Comparison of ENCODE assay signal across 1 cellular context in the genomic region with DNA sequence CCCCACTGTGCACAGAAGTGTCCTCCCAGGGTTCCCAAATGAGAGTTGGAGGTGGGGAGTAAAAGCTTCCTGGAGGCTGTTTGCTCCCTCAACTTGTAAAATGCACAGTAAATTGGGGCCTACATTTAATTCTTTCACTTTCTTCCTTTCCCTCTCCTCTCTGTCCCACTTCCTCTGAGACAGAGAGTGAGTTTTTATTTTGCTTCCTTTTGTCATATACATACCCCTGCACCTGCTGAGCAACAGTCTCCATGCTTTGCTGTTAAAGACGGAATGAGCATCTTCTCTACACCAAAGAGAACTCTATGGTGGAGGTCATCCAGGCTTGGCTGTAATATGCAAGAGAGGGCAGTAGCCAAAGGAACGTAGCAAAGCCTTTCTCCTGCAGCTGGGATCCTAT.
TF ChIP-seq lines count a peak whose summit lies in the region.

No MANE protein-coding gene starts in this region.

TF ChIP-seq in GM23338, 12 proteins besides CTCF, POLR2A, EP300 and RAD21 (continued from another document):
- TF ChIP-seq, protein P1, sequence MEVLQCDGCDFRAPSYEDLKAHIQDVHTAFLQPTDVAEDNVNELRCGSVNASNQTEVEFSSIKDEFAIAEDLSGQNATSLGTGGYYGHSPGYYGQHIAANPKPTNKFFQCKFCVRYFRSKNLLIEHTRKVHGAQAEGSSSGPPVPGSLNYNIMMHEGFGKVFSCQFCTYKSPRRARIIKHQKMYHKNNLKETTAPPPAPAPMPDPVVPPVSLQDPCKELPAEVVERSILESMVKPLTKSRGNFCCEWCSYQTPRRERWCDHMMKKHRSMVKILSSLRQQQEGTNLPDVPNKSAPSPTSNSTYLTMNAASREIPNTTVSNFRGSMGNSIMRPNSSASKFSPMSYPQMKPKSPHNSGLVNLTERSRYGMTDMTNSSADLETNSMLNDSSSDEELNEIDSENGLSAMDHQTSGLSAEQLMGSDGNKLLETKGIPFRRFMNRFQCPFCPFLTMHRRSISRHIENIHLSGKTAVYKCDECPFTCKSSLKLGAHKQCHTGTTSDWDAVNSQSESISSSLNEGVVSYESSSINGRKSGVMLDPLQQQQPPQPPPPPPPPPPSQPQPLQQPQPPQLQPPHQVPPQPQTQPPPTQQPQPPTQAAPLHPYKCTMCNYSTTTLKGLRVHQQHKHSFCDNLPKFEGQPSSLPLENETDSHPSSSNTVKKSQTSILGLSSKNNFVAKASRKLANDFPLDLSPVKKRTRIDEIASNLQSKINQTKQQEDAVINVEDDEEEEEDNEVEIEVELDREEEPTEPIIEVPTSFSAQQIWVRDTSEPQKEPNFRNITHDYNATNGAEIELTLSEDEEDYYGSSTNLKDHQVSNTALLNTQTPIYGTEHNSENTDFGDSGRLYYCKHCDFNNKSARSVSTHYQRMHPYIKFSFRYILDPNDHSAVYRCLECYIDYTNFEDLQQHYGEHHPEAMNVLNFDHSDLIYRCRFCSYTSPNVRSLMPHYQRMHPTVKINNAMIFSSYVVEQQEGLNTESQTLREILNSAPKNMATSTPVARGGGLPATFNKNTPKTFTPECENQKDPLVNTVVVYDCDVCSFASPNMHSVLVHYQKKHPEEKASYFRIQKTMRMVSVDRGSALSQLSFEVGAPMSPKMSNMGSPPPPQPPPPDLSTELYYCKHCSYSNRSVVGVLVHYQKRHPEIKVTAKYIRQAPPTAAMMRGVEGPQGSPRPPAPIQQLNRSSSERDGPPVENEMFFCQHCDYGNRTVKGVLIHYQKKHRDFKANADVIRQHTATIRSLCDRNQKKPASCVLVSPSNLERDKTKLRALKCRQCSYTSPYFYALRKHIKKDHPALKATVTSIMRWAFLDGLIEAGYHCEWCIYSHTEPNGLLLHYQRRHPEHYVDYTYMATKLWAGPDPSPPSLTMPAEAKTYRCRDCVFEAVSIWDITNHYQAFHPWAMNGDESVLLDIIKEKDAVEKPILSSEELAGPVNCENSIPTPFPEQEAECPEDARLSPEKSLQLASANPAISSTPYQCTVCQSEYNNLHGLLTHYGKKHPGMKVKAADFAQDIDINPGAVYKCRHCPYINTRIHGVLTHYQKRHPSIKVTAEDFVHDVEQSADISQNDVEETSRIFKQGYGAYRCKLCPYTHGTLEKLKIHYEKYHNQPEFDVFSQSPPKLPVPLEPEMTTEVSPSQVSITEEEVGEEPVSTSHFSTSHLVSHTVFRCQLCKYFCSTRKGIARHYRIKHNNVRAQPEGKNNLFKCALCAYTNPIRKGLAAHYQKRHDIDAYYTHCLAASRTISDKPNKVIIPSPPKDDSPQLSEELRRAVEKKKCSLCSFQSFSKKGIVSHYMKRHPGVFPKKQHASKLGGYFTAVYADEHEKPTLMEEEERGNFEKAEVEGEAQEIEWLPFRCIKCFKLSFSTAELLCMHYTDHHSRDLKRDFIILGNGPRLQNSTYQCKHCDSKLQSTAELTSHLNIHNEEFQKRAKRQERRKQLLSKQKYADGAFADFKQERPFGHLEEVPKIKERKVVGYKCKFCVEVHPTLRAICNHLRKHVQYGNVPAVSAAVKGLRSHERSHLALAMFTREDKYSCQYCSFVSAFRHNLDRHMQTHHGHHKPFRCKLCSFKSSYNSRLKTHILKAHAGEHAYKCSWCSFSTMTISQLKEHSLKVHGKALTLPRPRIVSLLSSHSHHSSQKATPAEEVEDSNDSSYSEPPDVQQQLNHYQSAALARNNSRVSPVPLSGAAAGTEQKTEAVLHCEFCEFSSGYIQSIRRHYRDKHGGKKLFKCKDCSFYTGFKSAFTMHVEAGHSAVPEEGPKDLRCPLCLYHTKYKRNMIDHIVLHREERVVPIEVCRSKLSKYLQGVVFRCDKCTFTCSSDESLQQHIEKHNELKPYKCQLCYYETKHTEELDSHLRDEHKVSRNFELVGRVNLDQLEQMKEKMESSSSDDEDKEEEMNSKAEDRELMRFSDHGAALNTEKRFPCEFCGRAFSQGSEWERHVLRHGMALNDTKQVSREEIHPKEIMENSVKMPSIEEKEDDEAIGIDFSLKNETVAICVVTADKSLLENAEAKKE (CRISPR knock-in tag; IDR thresholded peaks at IDR 0.05), result no peak
- TF ChIP-seq POLR2AphosphoS5 (IDR thresholded peaks at IDR 0.05; ENCODE audit: low read depth) (no peak), EZH2 (IDR thresholded peaks at IDR 0.05; ENCODE audit: low read depth, unreplicated experiment) (no peak), NANOG (IDR thresholded peaks at IDR 0.05; ENCODE audit: borderline replicate concordance) (no peak), ZNF331 (CRISPR knock-in tag; IDR thresholded peaks at IDR 0.05; ENCODE audit: low read depth) (no peak), JUNB (IDR thresholded peaks at IDR 0.05; ENCODE audit: unreplicated experiment) (no peak), ETS1 (IDR thresholded peaks at IDR 0.05) (no peak), CREB1 (CRISPR knock-in tag; IDR thresholded peaks at IDR 0.05; ENCODE audit: low read depth) (no peak), STAT1 (IDR thresholded peaks at IDR 0.05; ENCODE audit: unreplicated experiment) (no peak), REST (IDR thresholded peaks at IDR 0.05; ENCODE audit: unreplicated experiment) (no peak)
